In the genomic region with DNA sequence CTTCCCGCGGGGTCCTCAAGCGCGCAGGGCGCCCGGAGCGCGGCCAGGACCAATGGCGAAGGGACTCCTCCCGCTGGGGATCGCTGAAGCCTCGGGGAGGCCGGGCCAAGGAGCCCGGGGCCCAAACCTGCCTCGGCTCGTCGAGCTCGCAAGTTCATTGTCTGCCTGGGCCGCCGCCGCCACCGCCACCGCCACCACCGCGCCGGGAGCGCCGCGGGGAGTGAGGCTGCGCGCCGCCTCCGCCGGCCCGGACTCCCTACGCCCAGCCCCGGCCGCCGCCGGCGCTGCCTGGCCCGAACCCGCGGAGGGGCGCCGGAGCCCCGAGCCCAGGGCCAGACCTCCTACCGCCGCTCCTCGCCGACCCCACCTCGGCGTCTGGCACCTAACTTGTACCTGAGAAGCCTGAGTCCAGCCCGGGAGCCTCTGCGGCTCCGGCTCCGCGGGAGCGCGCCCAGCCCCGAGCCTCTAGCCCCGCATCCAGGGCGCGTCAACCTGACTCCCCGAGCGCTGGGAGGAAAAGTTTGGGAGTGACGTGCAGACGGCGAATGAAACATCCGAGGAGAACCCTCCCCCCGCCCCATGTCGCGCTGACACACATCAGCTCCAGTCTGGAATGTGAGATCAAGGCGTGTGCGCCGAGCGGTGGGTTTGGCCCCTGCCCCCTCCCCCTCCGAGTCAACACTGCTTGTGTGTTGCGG, we compare ENCODE assay signal across 1 cellular context.
A peak's percentile ranks its signal among the peaks of the same experiment; 100 is the strongest.
TF ChIP-seq lines count a peak whose summit lies in the region.

A gene with protein sequence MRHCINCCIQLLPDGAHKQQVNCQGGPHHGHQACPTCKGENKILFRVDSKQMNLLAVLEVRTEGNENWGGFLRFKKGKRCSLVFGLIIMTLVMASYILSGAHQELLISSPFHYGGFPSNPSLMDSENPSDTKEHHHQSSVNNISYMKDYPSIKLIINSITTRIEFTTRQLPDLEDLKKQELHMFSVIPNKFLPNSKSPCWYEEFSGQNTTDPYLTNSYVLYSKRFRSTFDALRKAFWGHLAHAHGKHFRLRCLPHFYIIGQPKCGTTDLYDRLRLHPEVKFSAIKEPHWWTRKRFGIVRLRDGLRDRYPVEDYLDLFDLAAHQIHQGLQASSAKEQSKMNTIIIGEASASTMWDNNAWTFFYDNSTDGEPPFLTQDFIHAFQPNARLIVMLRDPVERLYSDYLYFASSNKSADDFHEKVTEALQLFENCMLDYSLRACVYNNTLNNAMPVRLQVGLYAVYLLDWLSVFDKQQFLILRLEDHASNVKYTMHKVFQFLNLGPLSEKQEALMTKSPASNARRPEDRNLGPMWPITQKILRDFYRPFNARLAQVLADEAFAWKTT (minus strand): TSS at position 523 of the 698 bp plus-strand sequence. CDS start 47,386 bp downstream, outside the sequence.

TF ChIP-seq in HEK293, 187 proteins besides CTCF, POLR2A, EP300 and RAD21 (continued from another document and continues in another):
- TF ChIP-seq, protein P1, sequence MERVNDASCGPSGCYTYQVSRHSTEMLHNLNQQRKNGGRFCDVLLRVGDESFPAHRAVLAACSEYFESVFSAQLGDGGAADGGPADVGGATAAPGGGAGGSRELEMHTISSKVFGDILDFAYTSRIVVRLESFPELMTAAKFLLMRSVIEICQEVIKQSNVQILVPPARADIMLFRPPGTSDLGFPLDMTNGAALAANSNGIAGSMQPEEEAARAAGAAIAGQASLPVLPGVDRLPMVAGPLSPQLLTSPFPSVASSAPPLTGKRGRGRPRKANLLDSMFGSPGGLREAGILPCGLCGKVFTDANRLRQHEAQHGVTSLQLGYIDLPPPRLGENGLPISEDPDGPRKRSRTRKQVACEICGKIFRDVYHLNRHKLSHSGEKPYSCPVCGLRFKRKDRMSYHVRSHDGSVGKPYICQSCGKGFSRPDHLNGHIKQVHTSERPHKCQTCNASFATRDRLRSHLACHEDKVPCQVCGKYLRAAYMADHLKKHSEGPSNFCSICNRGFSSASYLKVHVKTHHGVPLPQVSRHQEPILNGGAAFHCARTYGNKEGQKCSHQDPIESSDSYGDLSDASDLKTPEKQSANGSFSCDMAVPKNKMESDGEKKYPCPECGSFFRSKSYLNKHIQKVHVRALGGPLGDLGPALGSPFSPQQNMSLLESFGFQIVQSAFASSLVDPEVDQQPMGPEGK (tag by site-specific recombination; IDR thresholded peaks at IDR 0.05), result peak; percentile 78
- TF ChIP-seq SP2 (tag by site-specific recombination; IDR thresholded peaks at IDR 0.05), result peak; percentile 75
- peak; percentile 61; the same call in 1 of the 2 replicates for TF ChIP-seq ZNF843 (tag by site-specific recombination; IDR thresholded peaks at IDR 0.05)
- TF ChIP-seq ZNF335 (tag by site-specific recombination; conservative IDR thresholded peaks at IDR 0.05), result 0 out of 2 replicates have a peak, but pooled peaks have one; percentile 10
- TF ChIP-seq PRDM1 (tag by site-specific recombination; IDR thresholded peaks at IDR 0.05), result no peak
- TF ChIP-seq ZNF76 (tag by site-specific recombination; IDR thresholded peaks at IDR 0.05; ENCODE audit: borderline replicate concordance, low read depth), result no peak
- TF ChIP-seq SP7 (tag by site-specific recombination; IDR thresholded peaks at IDR 0.05), result no peak; the same call in 1 of the 2 replicates
- no peak for TF ChIP-seq ZNF521 (tag by site-specific recombination; IDR thresholded peaks at IDR 0.05)
- TF ChIP-seq ZNF629 (tag by site-specific recombination; IDR thresholded peaks at IDR 0.05), result peak; percentile 70
- peak; percentile 70 for TF ChIP-seq KLF9 (tag by site-specific recombination; IDR thresholded peaks at IDR 0.05; ENCODE audit: low read depth)
- TF ChIP-seq FEZF1 (tag by site-specific recombination; IDR thresholded peaks at IDR 0.05), result 0 out of 2 replicates have a peak, but pooled peaks have one; percentile 22
- TF ChIP-seq, protein P2, sequence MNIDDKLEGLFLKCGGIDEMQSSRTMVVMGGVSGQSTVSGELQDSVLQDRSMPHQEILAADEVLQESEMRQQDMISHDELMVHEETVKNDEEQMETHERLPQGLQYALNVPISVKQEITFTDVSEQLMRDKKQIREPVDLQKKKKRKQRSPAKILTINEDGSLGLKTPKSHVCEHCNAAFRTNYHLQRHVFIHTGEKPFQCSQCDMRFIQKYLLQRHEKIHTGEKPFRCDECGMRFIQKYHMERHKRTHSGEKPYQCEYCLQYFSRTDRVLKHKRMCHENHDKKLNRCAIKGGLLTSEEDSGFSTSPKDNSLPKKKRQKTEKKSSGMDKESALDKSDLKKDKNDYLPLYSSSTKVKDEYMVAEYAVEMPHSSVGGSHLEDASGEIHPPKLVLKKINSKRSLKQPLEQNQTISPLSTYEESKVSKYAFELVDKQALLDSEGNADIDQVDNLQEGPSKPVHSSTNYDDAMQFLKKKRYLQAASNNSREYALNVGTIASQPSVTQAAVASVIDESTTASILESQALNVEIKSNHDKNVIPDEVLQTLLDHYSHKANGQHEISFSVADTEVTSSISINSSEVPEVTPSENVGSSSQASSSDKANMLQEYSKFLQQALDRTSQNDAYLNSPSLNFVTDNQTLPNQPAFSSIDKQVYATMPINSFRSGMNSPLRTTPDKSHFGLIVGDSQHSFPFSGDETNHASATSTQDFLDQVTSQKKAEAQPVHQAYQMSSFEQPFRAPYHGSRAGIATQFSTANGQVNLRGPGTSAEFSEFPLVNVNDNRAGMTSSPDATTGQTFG (tag by site-specific recombination; IDR thresholded peaks at IDR 0.05; ENCODE audit: borderline replicate concordance), result no peak
- no peak for TF ChIP-seq ZNF433 (tag by site-specific recombination; IDR thresholded peaks at IDR 0.05; ENCODE audit: low read depth)
- TF ChIP-seq, protein P3, sequence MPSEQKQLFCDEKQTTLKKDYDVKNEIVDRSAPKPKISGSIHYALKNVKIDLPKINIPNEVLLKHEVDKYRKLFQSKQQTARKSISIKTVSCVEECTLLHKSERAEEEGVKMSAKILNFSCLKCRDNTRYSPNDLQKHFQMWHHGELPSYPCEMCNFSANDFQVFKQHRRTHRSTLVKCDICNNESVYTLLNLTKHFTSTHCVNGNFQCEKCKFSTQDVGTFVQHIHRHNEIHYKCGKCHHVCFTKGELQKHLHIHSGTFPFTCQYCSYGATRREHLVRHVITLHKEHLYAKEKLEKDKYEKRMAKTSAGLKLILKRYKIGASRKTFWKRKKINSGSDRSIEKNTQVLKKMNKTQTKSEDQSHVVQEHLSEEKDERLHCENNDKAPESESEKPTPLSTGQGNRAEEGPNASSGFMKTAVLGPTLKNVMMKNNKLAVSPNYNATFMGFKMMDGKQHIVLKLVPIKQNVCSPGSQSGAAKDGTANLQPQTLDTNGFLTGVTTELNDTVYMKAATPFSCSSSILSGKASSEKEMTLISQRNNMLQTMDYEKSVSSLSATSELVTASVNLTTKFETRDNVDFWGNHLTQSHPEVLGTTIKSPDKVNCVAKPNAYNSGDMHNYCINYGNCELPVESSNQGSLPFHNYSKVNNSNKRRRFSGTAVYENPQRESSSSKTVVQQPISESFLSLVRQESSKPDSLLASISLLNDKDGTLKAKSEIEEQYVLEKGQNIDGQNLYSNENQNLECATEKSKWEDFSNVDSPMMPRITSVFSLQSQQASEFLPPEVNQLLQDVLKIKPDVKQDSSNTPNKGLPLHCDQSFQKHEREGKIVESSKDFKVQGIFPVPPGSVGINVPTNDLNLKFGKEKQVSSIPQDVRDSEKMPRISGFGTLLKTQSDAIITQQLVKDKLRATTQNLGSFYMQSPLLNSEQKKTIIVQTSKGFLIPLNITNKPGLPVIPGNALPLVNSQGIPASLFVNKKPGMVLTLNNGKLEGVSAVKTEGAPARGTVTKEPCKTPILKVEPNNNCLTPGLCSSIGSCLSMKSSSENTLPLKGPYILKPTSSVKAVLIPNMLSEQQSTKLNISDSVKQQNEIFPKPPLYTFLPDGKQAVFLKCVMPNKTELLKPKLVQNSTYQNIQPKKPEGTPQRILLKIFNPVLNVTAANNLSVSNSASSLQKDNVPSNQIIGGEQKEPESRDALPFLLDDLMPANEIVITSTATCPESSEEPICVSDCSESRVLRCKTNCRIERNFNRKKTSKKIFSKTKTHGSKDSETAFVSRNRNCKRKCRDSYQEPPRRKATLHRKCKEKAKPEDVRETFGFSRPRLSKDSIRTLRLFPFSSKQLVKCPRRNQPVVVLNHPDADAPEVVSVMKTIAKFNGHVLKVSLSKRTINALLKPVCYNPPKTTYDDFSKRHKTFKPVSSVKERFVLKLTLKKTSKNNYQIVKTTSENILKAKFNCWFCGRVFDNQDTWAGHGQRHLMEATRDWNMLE (tag by site-specific recombination; conservative IDR thresholded peaks at IDR 0.05; ENCODE audit: low read depth), result no peak
- no peak for TF ChIP-seq ZNF747 (tag by site-specific recombination; IDR thresholded peaks at IDR 0.05)
- peak; percentile 85; the same call in 1 of the 2 replicates for TF ChIP-seq TCF7L2 (IDR thresholded peaks at IDR 0.05; ENCODE audit: borderline replicate concordance, low read depth, low read length)
- no peak for TF ChIP-seq MZF1 (tag by site-specific recombination; IDR thresholded peaks at IDR 0.05; ENCODE audit: borderline replicate concordance)
- peak; percentile 89 for TF ChIP-seq ZNF600 (tag by site-specific recombination; IDR thresholded peaks at IDR 0.05)
- TF ChIP-seq ZNF24 (tag by site-specific recombination; IDR thresholded peaks at IDR 0.05), result peak; percentile 47; the same call in 1 of the 2 replicates
- TF ChIP-seq ZSCAN30 (tag by site-specific recombination; IDR thresholded peaks at IDR 0.05), result no peak; the same call in 1 of the 2 replicates
- TF ChIP-seq, protein P4, sequence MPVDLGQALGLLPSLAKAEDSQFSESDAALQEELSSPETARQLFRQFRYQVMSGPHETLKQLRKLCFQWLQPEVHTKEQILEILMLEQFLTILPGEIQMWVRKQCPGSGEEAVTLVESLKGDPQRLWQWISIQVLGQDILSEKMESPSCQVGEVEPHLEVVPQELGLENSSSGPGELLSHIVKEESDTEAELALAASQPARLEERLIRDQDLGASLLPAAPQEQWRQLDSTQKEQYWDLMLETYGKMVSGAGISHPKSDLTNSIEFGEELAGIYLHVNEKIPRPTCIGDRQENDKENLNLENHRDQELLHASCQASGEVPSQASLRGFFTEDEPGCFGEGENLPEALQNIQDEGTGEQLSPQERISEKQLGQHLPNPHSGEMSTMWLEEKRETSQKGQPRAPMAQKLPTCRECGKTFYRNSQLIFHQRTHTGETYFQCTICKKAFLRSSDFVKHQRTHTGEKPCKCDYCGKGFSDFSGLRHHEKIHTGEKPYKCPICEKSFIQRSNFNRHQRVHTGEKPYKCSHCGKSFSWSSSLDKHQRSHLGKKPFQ (tag by site-specific recombination; IDR thresholded peaks at IDR 0.05), result 0 out of 2 replicates have a peak, but pooled peaks have one; percentile 50
- TF ChIP-seq ZNF341 (tag by site-specific recombination; IDR thresholded peaks at IDR 0.05; ENCODE audit: low read depth), result no peak
- no peak for TF ChIP-seq ZNF426 (tag by site-specific recombination; IDR thresholded peaks at IDR 0.05)
- TF ChIP-seq, protein P5, sequence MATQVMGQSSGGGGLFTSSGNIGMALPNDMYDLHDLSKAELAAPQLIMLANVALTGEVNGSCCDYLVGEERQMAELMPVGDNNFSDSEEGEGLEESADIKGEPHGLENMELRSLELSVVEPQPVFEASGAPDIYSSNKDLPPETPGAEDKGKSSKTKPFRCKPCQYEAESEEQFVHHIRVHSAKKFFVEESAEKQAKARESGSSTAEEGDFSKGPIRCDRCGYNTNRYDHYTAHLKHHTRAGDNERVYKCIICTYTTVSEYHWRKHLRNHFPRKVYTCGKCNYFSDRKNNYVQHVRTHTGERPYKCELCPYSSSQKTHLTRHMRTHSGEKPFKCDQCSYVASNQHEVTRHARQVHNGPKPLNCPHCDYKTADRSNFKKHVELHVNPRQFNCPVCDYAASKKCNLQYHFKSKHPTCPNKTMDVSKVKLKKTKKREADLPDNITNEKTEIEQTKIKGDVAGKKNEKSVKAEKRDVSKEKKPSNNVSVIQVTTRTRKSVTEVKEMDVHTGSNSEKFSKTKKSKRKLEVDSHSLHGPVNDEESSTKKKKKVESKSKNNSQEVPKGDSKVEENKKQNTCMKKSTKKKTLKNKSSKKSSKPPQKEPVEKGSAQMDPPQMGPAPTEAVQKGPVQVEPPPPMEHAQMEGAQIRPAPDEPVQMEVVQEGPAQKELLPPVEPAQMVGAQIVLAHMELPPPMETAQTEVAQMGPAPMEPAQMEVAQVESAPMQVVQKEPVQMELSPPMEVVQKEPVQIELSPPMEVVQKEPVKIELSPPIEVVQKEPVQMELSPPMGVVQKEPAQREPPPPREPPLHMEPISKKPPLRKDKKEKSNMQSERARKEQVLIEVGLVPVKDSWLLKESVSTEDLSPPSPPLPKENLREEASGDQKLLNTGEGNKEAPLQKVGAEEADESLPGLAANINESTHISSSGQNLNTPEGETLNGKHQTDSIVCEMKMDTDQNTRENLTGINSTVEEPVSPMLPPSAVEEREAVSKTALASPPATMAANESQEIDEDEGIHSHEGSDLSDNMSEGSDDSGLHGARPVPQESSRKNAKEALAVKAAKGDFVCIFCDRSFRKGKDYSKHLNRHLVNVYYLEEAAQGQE (tag by site-specific recombination; IDR thresholded peaks at IDR 0.05), result no peak
- TF ChIP-seq, protein P6, sequence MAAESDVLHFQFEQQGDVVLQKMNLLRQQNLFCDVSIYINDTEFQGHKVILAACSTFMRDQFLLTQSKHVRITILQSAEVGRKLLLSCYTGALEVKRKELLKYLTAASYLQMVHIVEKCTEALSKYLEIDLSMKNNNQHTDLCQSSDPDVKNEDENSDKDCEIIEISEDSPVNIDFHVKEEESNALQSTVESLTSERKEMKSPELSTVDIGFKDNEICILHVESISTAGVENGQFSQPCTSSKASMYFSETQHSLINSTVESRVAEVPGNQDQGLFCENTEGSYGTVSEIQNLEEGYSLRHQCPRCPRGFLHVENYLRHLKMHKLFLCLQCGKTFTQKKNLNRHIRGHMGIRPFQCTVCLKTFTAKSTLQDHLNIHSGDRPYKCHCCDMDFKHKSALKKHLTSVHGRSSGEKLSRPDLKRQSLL (tag by site-specific recombination; IDR thresholded peaks at IDR 0.05), result peak; percentile 64; the same call in 1 of the 2 replicates
- no peak for TF ChIP-seq HOXD13 (CRISPR knock-in tag; IDR thresholded peaks at IDR 0.05; ENCODE audit: borderline replicate concordance)
- no peak for TF ChIP-seq TRIM28 (IDR thresholded peaks at IDR 0.05; ENCODE audit: borderline replicate concordance, low read length)
- no peak for TF ChIP-seq ZNF223 (tag by site-specific recombination; IDR thresholded peaks at IDR 0.05)
- TF ChIP-seq ZBTB17 (tag by site-specific recombination; IDR thresholded peaks at IDR 0.05), result no peak
- TF ChIP-seq ZNF707 (tag by site-specific recombination; IDR thresholded peaks at IDR 0.05), result no peak
- TF ChIP-seq ZEB2 (tag by site-specific recombination; IDR thresholded peaks at IDR 0.05), result peak; percentile 57
